In the genomic region with DNA sequence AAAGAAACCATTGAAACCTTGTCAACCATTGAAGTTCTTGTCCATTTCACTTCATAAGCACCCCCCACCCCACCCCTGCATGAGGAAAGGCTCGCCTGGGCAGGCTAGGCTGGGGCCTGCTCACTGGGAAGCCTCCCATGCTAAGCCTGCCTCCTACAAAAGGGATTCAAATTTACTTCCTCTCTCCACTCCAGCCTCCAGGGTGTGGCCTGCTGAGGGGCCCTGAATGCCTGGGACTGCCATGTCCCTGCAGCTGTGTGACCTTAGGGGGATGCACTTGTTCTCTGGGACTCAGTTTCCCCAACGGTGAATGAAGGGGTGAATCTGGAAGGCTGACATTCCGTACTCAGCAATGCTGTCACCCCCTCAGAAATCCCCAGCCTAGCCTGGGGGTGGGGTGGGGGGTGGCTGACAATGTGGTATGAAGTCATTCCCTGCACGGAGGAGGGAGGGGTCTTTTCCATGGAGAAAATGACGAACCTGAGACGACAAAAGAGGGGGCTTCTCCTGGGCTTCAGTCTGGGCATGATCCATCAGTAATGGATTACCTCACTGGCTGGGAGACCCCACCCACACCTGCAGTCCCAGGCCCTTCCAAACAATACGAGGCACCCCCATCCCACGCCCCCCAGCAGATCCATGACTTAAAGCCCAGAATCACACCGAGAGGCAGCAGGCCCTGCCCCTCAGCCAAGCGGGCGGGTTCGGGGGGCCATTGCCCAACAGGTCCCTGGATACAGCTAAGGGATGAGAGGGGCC, we compare ENCODE assay signal across 8 cellular contexts. TPM values are rescaled to one million over a fixed set of nuclear protein-coding genes. Genes with fewer than 3 reads are reported as not detected.
A peak's percentile ranks its signal among the peaks of the same experiment; 100 is the strongest.
DNase-seq lines count a peak whose midpoint lies in the region; ATAC-seq, FAIRE-seq and TF ChIP-seq lines count a peak whose summit lies in the region.

No MANE protein-coding gene starts in this region.

- no peaks in the 10 kb centered on the region for H3K9me3 ChIP-seq in GM12878 (replicated peaks; ENCODE audit: control insufficient read depth, insufficient read depth, low read length)

- no peak for TF ChIP-seq CTCF in AG04449 (IDR thresholded peaks at IDR 0.05; ENCODE audit: insufficient read depth, low read length, missing control alignments)
- TF ChIP-seq CTCF in GM12878 (IDR thresholded peaks at IDR 0.05 in 2 of 3, conservative IDR thresholded peaks at IDR 0.05 in 1 of 3; ENCODE audit: control insufficient read depth in 2 of 3, extremely low read depth in 1 of 3, insufficient read depth in 1 of 3, low read depth in 3 of 3, low read length in 3 of 3), result no peak
- TF ChIP-seq CTCF in lower leg skin (IDR thresholded peaks at IDR 0.05), result no peak

- intact Hi-C loops in GM12878 (cut with micrococcal nuclease; ENCODE audit: unreplicated experiment), result loop anchor here (5.0 kb wide), 1 partner anchor 72 kb away; no protein-coding TSS in a partner anchor
- intact Hi-C loops in lower leg skin (cut with DNase I; ENCODE audit: low total_unique reads), result no loop called here

- no peak for ATAC-seq in GM12878
- no peak for ATAC-seq in GM21619 (IDR thresholded peaks at IDR 0.05; ENCODE audit: unreplicated experiment)

- BruUV-seq in GM12878 (replicated peaks; lab: Mats Ljungman, UMichigan), result no TSS peak

- SMC1A ChIA-PET in GM12878 (lab: Charles Lee; ENCODE audit: uncharacterized antibody, unreplicated experiment), result no interaction called here

- POLR2A ChIA-PET in AG04449 (lab: Yijun Ruan, JAX), result no interaction called here
- POLR2A ChIA-PET in GM12878 (lab: Charles Lee), result no interaction called here

- CTCF ChIA-PET in AG04449 (lab: Yijun Ruan, JAX), result no interaction called here
- CTCF ChIA-PET in GM12878 (lab: Yijun Ruan, JAX), result no interaction called here

- DNase-seq in AG04449 (ENCODE audit: low read depth, low spot score) (no peak), GM12878 (ENCODE audit: low read depth, low spot score) (no peak), lower leg skin (ENCODE audit: low spot score in 2 of 2) (no peak), urothelium cell line (ENCODE audit: low spot score) (no peak), C1 segment of cervical spinal cord (lab: John Stamatoyannopoulos, UW) (no peak)
- DNase-seq in Jurkat, Clone E6-1 (ENCODE audit: low read depth, low spot score), result no peak
- DNase-seq in activated CD4-positive, alpha-beta T cell treated with anti-CD3 and anti-CD28 coated beads for 4 hours, result no peak

- RAD21 ChIA-PET in GM12878 (lab: Charles Lee; ENCODE audit: unreplicated experiment), result interaction anchor here (1.6 kb wide), 1 partner anchor 9 kb away, joined by 3 read pairs; no protein-coding TSS in a partner anchor

- no peaks in the 10 kb centered on the region for H4K20me1 ChIP-seq in GM12878 (ENCODE audit: control insufficient read depth, insufficient read depth)

- no peak overlapping the region for H2AFZ ChIP-seq in GM12878 (ENCODE audit: control insufficient read depth, low read depth, low read length)

- in situ Hi-C loops in GM12878 (cut with MboI), result no loop called here

- WGBS in GM12878 (ENCODE audit: insufficient coverage, insufficient replicate concordance, low lambda C conversion rate, missing lambda C conversion rate), result 15% methylated on average over 12 of the region's 12 CpGs
- 18 to 21% methylated on average over 8 to 12 of the region's 12 CpGs for WGBS in lower leg skin, 2 donors

- H3K27ac ChIP-seq in GM12878 (ENCODE audit: control insufficient read depth, insufficient read depth), result peak overlapping the region; percentile 64

- H3K4me2 ChIP-seq in GM12878 (ENCODE audit: control insufficient read depth, insufficient read depth), result peak overlapping the region; percentile 88

- TF ChIP-seq RAD21 in GM12878 (IDR thresholded peaks at IDR 0.05; ENCODE audit: insufficient read depth, low read depth, low read length), result no peak

- H3K4me1 ChIP-seq in GM12878 (ENCODE audit: control insufficient read depth, insufficient read depth, low read length), result peaks cover 54% of the 10 kb centered on the region

- no peaks in the 10 kb centered on the region for H3K27me3 ChIP-seq in GM12878 (replicated peaks in 1 of 2; ENCODE audit: control insufficient read depth in 2 of 2, insufficient read depth in 2 of 2, low read length in 1 of 2)

- H3K4me3 ChIP-seq in AG04449 (ENCODE audit: low read depth, low read length), result peak overlapping the region; percentile 67
- peak overlapping the region; percentile 62 for H3K4me3 ChIP-seq in Jurkat, Clone E6-1 (ENCODE audit: low read length)
- H3K4me3 ChIP-seq in GM12878, result peak overlapping the region; percentile 88
- peak overlapping the region; percentile 61 for H3K4me3 ChIP-seq in lower leg skin (ENCODE audit: low read depth, poor library complexity, severe bottlenecking)

- peak overlapping the region; percentile 73 for H3K9ac ChIP-seq in GM12878 (ENCODE audit: control insufficient read depth, insufficient read depth, low read length)

- TF ChIP-seq EP300 in GM12878 (IDR thresholded peaks at IDR 0.05; ENCODE audit: borderline replicate concordance in 1 of 2, control insufficient read depth in 1 of 2, low read depth in 2 of 2, low read length in 2 of 2), result no peak

- H3K36me3 ChIP-seq in GM12878 (ENCODE audit: control insufficient read depth in 2 of 2, insufficient read depth in 2 of 2, low read length in 1 of 2), result peaks cover 0 to 4% of the 10 kb centered on the region in 2 experiments; a peak in 1 of 4 replicates

- FAIRE-seq in GM12878 (lab: Jason Lieb, UNC) (no peak), urothelium cell line (lab: Jason Lieb, UNC) (peak; percentile 20)

- TF ChIP-seq POLR2A in GM12878 (IDR thresholded peaks at IDR 0.05; ENCODE audit: low read depth, low read length), result no peak; the same call in 1 of the 2 replicates
- no peak for TF ChIP-seq POLR2A in lower leg skin (IDR thresholded peaks at IDR 0.05)

- peaks cover 57% of the 10 kb centered on the region for H3K79me2 ChIP-seq in GM12878 (ENCODE audit: control insufficient read depth, insufficient read depth, low read length)

TF ChIP-seq in GM12878, 131 proteins besides CTCF, POLR2A, EP300 and RAD21:
- TF ChIP-seq, protein P1, sequence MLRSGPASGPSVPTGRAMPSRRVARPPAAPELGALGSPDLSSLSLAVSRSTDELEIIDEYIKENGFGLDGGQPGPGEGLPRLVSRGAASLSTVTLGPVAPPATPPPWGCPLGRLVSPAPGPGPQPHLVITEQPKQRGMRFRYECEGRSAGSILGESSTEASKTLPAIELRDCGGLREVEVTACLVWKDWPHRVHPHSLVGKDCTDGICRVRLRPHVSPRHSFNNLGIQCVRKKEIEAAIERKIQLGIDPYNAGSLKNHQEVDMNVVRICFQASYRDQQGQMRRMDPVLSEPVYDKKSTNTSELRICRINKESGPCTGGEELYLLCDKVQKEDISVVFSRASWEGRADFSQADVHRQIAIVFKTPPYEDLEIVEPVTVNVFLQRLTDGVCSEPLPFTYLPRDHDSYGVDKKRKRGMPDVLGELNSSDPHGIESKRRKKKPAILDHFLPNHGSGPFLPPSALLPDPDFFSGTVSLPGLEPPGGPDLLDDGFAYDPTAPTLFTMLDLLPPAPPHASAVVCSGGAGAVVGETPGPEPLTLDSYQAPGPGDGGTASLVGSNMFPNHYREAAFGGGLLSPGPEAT (IDR thresholded peaks at IDR 0.05; ENCODE audit: low read depth), result no peak
- TF ChIP-seq SPI1 (IDR thresholded peaks at IDR 0.05; ENCODE audit: borderline replicate concordance, insufficient read depth, low read depth, low read length), result peak; percentile 52; the same call in 1 of the 2 replicates
TF ChIP-seq in GM12878: peak in this region for 1.

RNA-seq across cellular contexts. Expression of a gene that starts 1.1 kb away (rescaled TPM):
- polyA plus RNA-seq in Jurkat, Clone E6-1 (2012; ENCODE audit: insufficient read depth, insufficient read length), result 53.0 TPM
- total RNA-seq in GM12878 (2013; cell fraction: nucleolus; rRNA removed), result 25.3 and 27.5 TPM in 2 replicates
- total RNA-seq in GM12878 (2014; rRNA removed) (99.8 and 102 TPM in 2 replicates), GM12878 (2014; rRNA removed; fragmentation: Illumina TruSeq; extraction: Trizol) (39.2 and 45.2 TPM in 2 replicates), GM12878 (2021) (125 and 127 TPM in 2 replicates), lower leg skin (100 to 1,000 TPM in 1 of 4 donors, 10 to 100 TPM in 3; 47.6 to 143 (median 96.8) TPM)
- polyA plus RNA-seq in GM12878 (2011; ENCODE audit: low read depth), result 23.2 TPM
- polyA plus RNA-seq in GM12878 (2011; rRNA removed) (38.7 and 58.2 TPM in 2 replicates), GM12878 (2014; fragmentation: Illumina TruSeq; extraction: Trizol) (13.4 and 47.4 TPM in 2 replicates), GM12878 (2014; fragmentation: Nextera tagmentation; extraction: Ambion mirVana) (1 to 10 TPM; 3.6 to 9.2 TPM), GM12878 (2014; rRNA removed) (114 and 120 TPM in 2 replicates), GM12878 (2016; fragmentation: Nextera tagmentation; extraction: Ambion mirVana) (10 to 100 TPM; 14.2 to 16.3 TPM)
- polyA plus RNA-seq in GM12878 (2011; cell fraction: cytosol; rRNA removed), result 79.0 and 81.0 TPM in 2 replicates
- 65.6 and 80.7 TPM in 2 replicates for polyA plus RNA-seq in GM12878 (2011; cell fraction: nucleus; rRNA removed)
- polyA plus RNA-seq in GM12878 (2012), result 57.8 and 60.4 TPM in 2 replicates
- 26.4 and 47.9 TPM in 2 replicates for polyA minus RNA-seq in GM12878 (2011; rRNA and poly(A)+ RNA removed)
- 20.2 and 21.9 TPM in 2 replicates for polyA minus RNA-seq in GM12878 (2011; cell fraction: cytosol; rRNA and poly(A)+ RNA removed)
- 10.3 and 17.9 TPM in 2 replicates for polyA minus RNA-seq in GM12878 (2011; cell fraction: nucleus; rRNA and poly(A)+ RNA removed)

RNA-seq across cellular contexts. Expression of a gene that starts 45.2 kb away (rescaled TPM):
- polyA plus RNA-seq in Jurkat, Clone E6-1 (2012; ENCODE audit: insufficient read depth, insufficient read length), result not detected
- total RNA-seq in GM12878 (2013; cell fraction: nucleolus; rRNA removed), result not detected in 2 replicates
- total RNA-seq in GM12878 (2014; rRNA removed), result not detected in 2 replicates
- not detected in 2 replicates for total RNA-seq in GM12878 (2014; rRNA removed; fragmentation: Illumina TruSeq; extraction: Trizol)
- total RNA-seq in GM12878 (2021), result not detected in 2 replicates
- not detected for polyA plus RNA-seq in GM12878 (2011; ENCODE audit: low read depth)
- not detected in 2 replicates for polyA plus RNA-seq in GM12878 (2011; rRNA removed)
- polyA plus RNA-seq in GM12878 (2011; cell fraction: cytosol; rRNA removed), result not detected in 2 replicates
- not detected in 2 replicates for polyA plus RNA-seq in GM12878 (2011; cell fraction: nucleus; rRNA removed)
- polyA plus RNA-seq in GM12878 (2012), result 0.18 TPM in 1 of 2 replicates, not detected in the other
- polyA plus RNA-seq in GM12878 (2014; fragmentation: Illumina TruSeq; extraction: Trizol), result not detected in 2 replicates
- polyA plus RNA-seq in GM12878 (2014; fragmentation: Nextera tagmentation; extraction: Ambion mirVana), result not detected
- polyA plus RNA-seq in GM12878 (2014; rRNA removed), result not detected in 2 replicates
- not detected for polyA plus RNA-seq in GM12878 (2016; fragmentation: Nextera tagmentation; extraction: Ambion mirVana)
- not detected in 2 replicates for polyA minus RNA-seq in GM12878 (2011; rRNA and poly(A)+ RNA removed)
- not detected in 2 replicates for polyA minus RNA-seq in GM12878 (2011; cell fraction: cytosol; rRNA and poly(A)+ RNA removed)
- polyA minus RNA-seq in GM12878 (2011; cell fraction: nucleus; rRNA and poly(A)+ RNA removed), result not detected in 2 replicates
- under 1 TPM in 1 of 4 donors, not detected in 3; 0.49 TPM for total RNA-seq in lower leg skin
